Comparison of ENCODE assay signal across 16 cellular contexts in genomic region chr1:3402258-3403010, GRCh38. TPM values are rescaled to one million over a fixed set of nuclear protein-coding genes. Genes with fewer than 3 reads are reported as not detected.
DNase-seq lines count a peak whose midpoint lies in the region; FAIRE-seq and TF ChIP-seq lines count a peak whose summit lies in the region.
"Had no signal": no experiment of that assay in that cellular context is flagged by ENCODE, and none has a peak within 500 bp of the region (broad histone marks: within the 10 kb centered on the region; RNA-seq: fewer than 3 reads in every experiment).

No MANE protein-coding gene starts in this region.

- no peaks in the 10 kb centered on the region for H3F3A ChIP-seq in GM23248 (ENCODE audit: insufficient read depth)

- no peak for TF ChIP-seq CTCF in ascending aorta (IDR thresholded peaks at IDR 0.05)

- no peak overlapping the region for H3K14ac ChIP-seq in mesenchymal stem cell (ENCODE audit: low read length in 2 of 2)

- H2BK5ac ChIP-seq in mesenchymal stem cell (ENCODE audit: low read depth, low read length, poor library complexity, severe bottlenecking) = no peak overlapping the region

- H3K4ac ChIP-seq in mesenchymal stem cell (ENCODE audit: low read depth in 1 of 2, low read length in 2 of 2) = no peak overlapping the region

- DNase-seq in NCI-H1417 (lab: John Stamatoyannopoulos, UW) = peak in 2 of 3 experiments; percentile 43 to 72
- no peak for DNase-seq in NCI-H1417 treated with DMSO at 0.1 percent for 48 hours (lab: John Stamatoyannopoulos, UW)
- peak; percentile 76 for DNase-seq in GM23248
- DNase-seq in ascending aorta (ENCODE audit: low spot score in 2 of 2) = no peak
- no peak for DNase-seq in mesenchymal stem cell
- no peak for DNase-seq in activated effector memory CD4-positive, alpha-beta T cell treated with Interleukin-2 at 50 U/mL for 16 hours
- no peak for DNase-seq in GM12891 (ENCODE audit: insufficient read length, low spot score)
- DNase-seq in pons (ENCODE audit: low spot score) = no peak
- DNase-seq: CD8-positive, alpha-beta T cell; lower lobe of right lung; MM.1S; stimulated activated naive CD4-positive, alpha-beta T cell; upper lobe of right lung had no signal

- H4K20me1 ChIP-seq in GM23248 (ENCODE audit: insufficient read depth) = no peaks in the 10 kb centered on the region

- H3K9me3 ChIP-seq in GM23248 (ENCODE audit: low read depth) (no peaks in the 10 kb centered on the region), ascending aorta (no peaks in the 10 kb centered on the region), mesenchymal stem cell (ENCODE audit: control insufficient read depth, low read length) (no peaks in the 10 kb centered on the region)
- H3K9me3 ChIP-seq: lower lobe of right lung, upper lobe of right lung had no signal

- peaks cover 25% of the 10 kb centered on the region for H3K27me3 ChIP-seq in GM23248 (replicated peaks; ENCODE audit: insufficient read depth)
- H3K27me3 ChIP-seq in ascending aorta = no peaks in the 10 kb centered on the region
- H3K27me3 ChIP-seq in mesenchymal stem cell (ENCODE audit: control insufficient read depth in 1 of 2, insufficient read depth in 1 of 2, low read length in 2 of 2) = peaks cover 0 to 25% of the 10 kb centered on the region in 2 experiments
- H3K27me3 ChIP-seq: upper lobe of right lung had no signal

- H3K4me2 ChIP-seq in GM23248 (ENCODE audit: unreplicated experiment) (no peak overlapping the region), mesenchymal stem cell (ENCODE audit: low read length, poor library complexity, severe bottlenecking) (no peak overlapping the region)

- H2BK12ac ChIP-seq in mesenchymal stem cell (ENCODE audit: low read length in 2 of 2) = no peak overlapping the region

- no peak for FAIRE-seq in GM12891 (lab: Jason Lieb, UNC)
- FAIRE-seq: HepG2 had no signal

- H3K4me1 ChIP-seq in GM23248 (ENCODE audit: insufficient read depth) (no peaks in the 10 kb centered on the region), ascending aorta (peaks cover 24 to 52% of the 10 kb centered on the region in 2 donors), mesenchymal stem cell (ENCODE audit: control insufficient read depth, insufficient read depth, low read depth, low read length) (no peaks in the 10 kb centered on the region)
- H3K4me1 ChIP-seq: lower lobe of right lung, parathyroid adenoma, upper lobe of right lung had no signal

- no peak overlapping the region for H2AFZ ChIP-seq in GM23248
- H2AFZ ChIP-seq in mesenchymal stem cell (ENCODE audit: low read depth, low read length) = no peak overlapping the region
- H2AFZ ChIP-seq: parathyroid adenoma had no signal

- 41 to 47% methylated on average over 24 to 29 of the region's 29 CpGs for WGBS in GM23248 (ENCODE audit: low coverage in 1 of 2, low lambda C conversion rate in 2 of 2, missing lambda C conversion rate in 2 of 2), 2 experiments
- WGBS in mesenchymal stem cell = 58% methylated on average over 29 of the region's 29 CpGs

- H4K8ac ChIP-seq in mesenchymal stem cell (ENCODE audit: low read length) = no peak overlapping the region

- H2AK5ac ChIP-seq in mesenchymal stem cell (ENCODE audit: low read length, severe bottlenecking) = no peak overlapping the region

- H2BK15ac ChIP-seq in mesenchymal stem cell (ENCODE audit: low read depth, poor library complexity, severe bottlenecking) = no peak overlapping the region

- H2BK120ac ChIP-seq in mesenchymal stem cell (ENCODE audit: low read depth, low read length) = no peak overlapping the region

- no peaks in the 10 kb centered on the region for H3K9me2 ChIP-seq in GM23248 (ENCODE audit: insufficient read depth)

- no peaks in the 10 kb centered on the region for H3K79me1 ChIP-seq in mesenchymal stem cell (replicated peaks; ENCODE audit: low read length, poor library complexity, severe bottlenecking)

- H3K36me3 ChIP-seq in GM23248 (ENCODE audit: low read depth) (no peaks in the 10 kb centered on the region), ascending aorta (peaks cover 45 to 48% of the 10 kb centered on the region in 2 donors), mesenchymal stem cell (ENCODE audit: control insufficient read depth in 1 of 2, insufficient read depth in 2 of 2, low read depth in 1 of 2, low read length in 2 of 2) (no peaks in the 10 kb centered on the region)
- H3K36me3 ChIP-seq: upper lobe of right lung had no signal

- no peak overlapping the region for H3K18ac ChIP-seq in mesenchymal stem cell (ENCODE audit: low read depth in 1 of 2, low read length in 2 of 2)

- no peak overlapping the region for H3K9ac ChIP-seq in GM23248
- H3K9ac ChIP-seq in mesenchymal stem cell (ENCODE audit: low read length) = peak overlapping the region; percentile 23
- H3K9ac ChIP-seq: parathyroid adenoma had no signal

- no peaks in the 10 kb centered on the region for H3K79me2 ChIP-seq in GM23248 (ENCODE audit: insufficient read depth)
- H3K79me2 ChIP-seq: parathyroid adenoma had no signal

- TF ChIP-seq POLR2A in GM12891 (IDR thresholded peaks at IDR 0.05; ENCODE audit: low read depth, low read length) = no peak

- no peak overlapping the region for H4K91ac ChIP-seq in mesenchymal stem cell (ENCODE audit: low read length)

- no peak overlapping the region for H3K23ac ChIP-seq in mesenchymal stem cell (ENCODE audit: low read length in 2 of 2)

- H3K27ac ChIP-seq in GM23248 (no peak overlapping the region), ascending aorta (peak overlapping the region; percentile 53 to 73), mesenchymal stem cell (ENCODE audit: low read length, poor library complexity, severe bottlenecking) (no peak overlapping the region)
- H3K27ac ChIP-seq: lower lobe of right lung, parathyroid adenoma, upper lobe of right lung, VCaP had no signal

- intact Hi-C loops in ascending aorta (cut with DNase I) = no loop called here

- in situ Hi-C loops in GM23248 (cut with MboI) = no loop called here

- H3K4me3 ChIP-seq in GM23248 (no peak overlapping the region), ascending aorta (no peak overlapping the region), mesenchymal stem cell (ENCODE audit: insufficient read depth in 1 of 2, low read depth in 1 of 2, low read length in 2 of 2) (no peak overlapping the region)
- H3K4me3 ChIP-seq: lower lobe of right lung, upper lobe of right lung had no signal

TF ChIP-seq in GM12891, 5 proteins besides CTCF, POLR2A, EP300 and RAD21:
- TF ChIP-seq TAF1 (IDR thresholded peaks at IDR 0.05; ENCODE audit: low read depth, low read length) = no peak
- TF ChIP-seq POLR2AphosphoS5 (IDR thresholded peaks at IDR 0.05; ENCODE audit: low read depth, low read length) = no peak
- no peak for TF ChIP-seq POU2F2 (IDR thresholded peaks at IDR 0.05; ENCODE audit: low read depth, low read length)
- TF ChIP-seq PAX5 (IDR thresholded peaks at IDR 0.05; ENCODE audit: insufficient read depth, low read length, severe bottlenecking) = no peak
- TF ChIP-seq SPI1 (IDR thresholded peaks at IDR 0.05; ENCODE audit: low read depth, low read length) = no peak

RNA-seq across cellular contexts. Expression of gene ARHGEF16, which starts 52.0 kb away (rescaled TPM):
- not detected in 2 replicates for total RNA-seq in GM23248 (2014; rRNA removed; shearing (Covaris generic))
- polyA plus RNA-seq in GM23248 (2016; fragmentation: Nextera tagmentation; extraction: Ambion mirVana) = not detected in 2 replicates
- total RNA-seq in ascending aorta = not detected
- polyA plus RNA-seq in mesenchymal stem cell (2013, experiment 1 of 2) = 0.73 TPM
- 0.49 TPM for polyA plus RNA-seq in mesenchymal stem cell (2013, experiment 2 of 2)
- not detected for polyA plus RNA-seq in GM12891 (2012; ENCODE audit: low read depth, missing spikeins)
- total RNA-seq: CD8-positive, alpha-beta T cell had no signal

Comparison
In these comparisons a context has a peak if more than half of its experiments do, and no peak if none do; other contexts are left out.
1. DNase-seq: peak in NCI-H1417 (2 of 3) and GM23248 (single experiment); none in NCI-H1417 treated with DMSO at 0.1 percent for 48 hours (single experiment), ascending aorta (0 of 2), mesenchymal stem cell (single experiment), activated effector memory CD4-positive, alpha-beta T cell treated with Interleukin-2 at 50 U/mL for 16 hours (single experiment), GM12891 (single experiment) and pons (single experiment).
2. H3K27ac ChIP-seq: peak in ascending aorta (2 of 2); none in GM23248 (single experiment) and mesenchymal stem cell (single experiment).